ENCODE assay signal across 23 cellular contexts in the genomic region with DNA sequence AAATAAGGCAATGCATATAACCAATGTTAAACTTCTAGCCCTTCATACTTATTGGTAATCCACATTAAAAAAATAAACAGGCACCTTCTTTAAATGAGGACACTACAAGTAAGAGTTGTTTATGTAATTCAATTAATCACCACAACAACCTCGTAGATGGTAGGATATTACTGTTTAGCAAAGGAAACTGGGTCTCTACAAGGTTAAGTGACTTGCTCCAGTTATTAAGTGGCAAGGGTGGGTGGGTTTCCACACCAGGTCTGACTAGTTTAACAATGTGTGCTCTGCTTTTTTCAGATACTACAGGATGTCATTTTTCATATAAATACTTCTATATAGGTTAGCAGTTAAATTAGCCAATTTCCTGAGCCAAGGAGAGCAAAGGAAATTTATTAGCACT.
A peak's percentile ranks its signal among the peaks of the same experiment; 100 is the strongest.
DNase-seq lines count a peak whose midpoint lies in the region; ATAC-seq, FAIRE-seq and TF ChIP-seq lines count a peak whose summit lies in the region.
"Had no signal": no experiment of that assay in that cellular context is flagged by ENCODE, and none has a peak within 500 bp of the region (broad histone marks: within the 10 kb centered on the region; RNA-seq: fewer than 3 reads in every experiment).

No MANE protein-coding gene starts in this region.

- CTCF ChIA-PET in endothelial cell of umbilical vein (lab: Charles Lee): no interaction called here

- no peaks in the 10 kb centered on the region for H4K20me1 ChIP-seq in endothelial cell of umbilical vein (replicated peaks; ENCODE audit: control insufficient read depth, extremely low read depth, insufficient read depth, low read length)

- H3K27me3 Mint-ChIP-seq in stimulated activated naive CD8-positive, alpha-beta T cell treated with anti-CD3 and anti-CD28 coated beads, Interleukin-15, amount 100 ng/mL, for 72 hours: no peaks in the 10 kb centered on the region
- H3K27me3 Mint-ChIP-seq: B cell; CD4-positive, CD25-positive, alpha-beta regulatory T cell; CD8-positive, alpha-beta memory T cell had no signal

- H3K4me3 ChIP-seq in endothelial cell of umbilical vein (replicated peaks in 1 of 3; ENCODE audit: insufficient read depth in 1 of 3, low read depth in 1 of 3, low read length in 3 of 3): no peak overlapping the region

- TF ChIP-seq CTCF in endothelial cell of umbilical vein (IDR thresholded peaks at IDR 0.05; ENCODE audit: extremely low read depth in 1 of 2, insufficient read depth in 1 of 2, low read depth in 1 of 2, low read length in 2 of 2): no peak

- H3K9me3 ChIP-seq in endothelial cell of umbilical vein (replicated peaks; ENCODE audit: control insufficient read depth, insufficient read depth, low read length): no peaks in the 10 kb centered on the region

- peak; percentile 20 for ATAC-seq in stimulated activated naive CD8-positive, alpha-beta T cell treated with anti-CD3 and anti-CD28 coated beads, Interleukin-15, amount 100 ng/mL, for 72 hours
- no peak for ATAC-seq in stimulated activated naive CD8-positive, alpha-beta T cell treated with anti-CD3 and anti-CD28 coated beads, Interleukin-15, Interleukin-2, amounts not matched to agents 100 U/mL and 50 U/mL, for 24 hours
- peak; percentile 66 for ATAC-seq in HG02973 (IDR thresholded peaks at IDR 0.05; ENCODE audit: unreplicated experiment)

- H3K27ac Mint-ChIP-seq in stimulated activated naive CD8-positive, alpha-beta T cell treated with anti-CD3 and anti-CD28 coated beads, Interleukin-15, amount 100 ng/mL, for 72 hours: no peak overlapping the region
- H3K27ac Mint-ChIP-seq: B cell; CD4-positive, CD25-positive, alpha-beta regulatory T cell; H9 had no signal

- no peaks in the 10 kb centered on the region for H3K79me2 ChIP-seq in endothelial cell of umbilical vein (ENCODE audit: control insufficient read depth, insufficient read depth, low read length)

- no peak for FAIRE-seq in endothelial cell of umbilical vein (lab: Jason Lieb, UNC)
- FAIRE-seq: G401.6, H1 had no signal

- no TSS peak for BruUV-seq in endothelial cell of umbilical vein (replicated peaks; lab: Mats Ljungman, UMichigan)

- intact Hi-C loops in endothelial cell of umbilical vein (cut with micrococcal nuclease): no loop called here

- H2AFZ ChIP-seq in endothelial cell of umbilical vein (ENCODE audit: low read depth, low read length): no peak overlapping the region

- no peaks in the 10 kb centered on the region for H3K9me3 Mint-ChIP-seq in stimulated activated naive CD8-positive, alpha-beta T cell treated with anti-CD3 and anti-CD28 coated beads, Interleukin-15, amount 100 ng/mL, for 72 hours
- H3K9me3 Mint-ChIP-seq: CD4-positive, CD25-positive, alpha-beta regulatory T cell; CD8-positive, alpha-beta memory T cell; H9 had no signal

- H3K27ac ChIP-seq in endothelial cell of umbilical vein (ENCODE audit: insufficient read depth, low read depth, low read length): no peak overlapping the region
- H3K27ac ChIP-seq: HL-60 had no signal

- no peaks in the 10 kb centered on the region for H3K4me1 Mint-ChIP-seq in stimulated activated naive CD8-positive, alpha-beta T cell treated with anti-CD3 and anti-CD28 coated beads, Interleukin-15, amount 100 ng/mL, for 72 hours
- H3K4me1 Mint-ChIP-seq: B cell, H9 had no signal

- no peaks in the 10 kb centered on the region for H3K9me1 ChIP-seq in endothelial cell of umbilical vein (replicated peaks; ENCODE audit: control insufficient read depth, extremely low read depth, insufficient read depth, low read length)

- dilution Hi-C loops in endothelial cell of umbilical vein (cut with MboI; ENCODE audit: extremely low pct_ligation_motif_present, low sequenced_read_pairs): no loop called here

- no peak overlapping the region for H3K4me3 Mint-ChIP-seq in stimulated activated naive CD8-positive, alpha-beta T cell treated with anti-CD3 and anti-CD28 coated beads, Interleukin-15, amount 100 ng/mL, for 72 hours
- H3K4me3 Mint-ChIP-seq: B cell; CD4-positive, CD25-positive, alpha-beta regulatory T cell; CD8-positive, alpha-beta memory T cell; H9 had no signal

- no peaks in the 10 kb centered on the region for H3K36me3 ChIP-seq in endothelial cell of umbilical vein (ENCODE audit: control insufficient read depth in 2 of 2, extremely low read depth in 1 of 2, insufficient read depth in 2 of 2, low read length in 2 of 2)

- H3K27me3 ChIP-seq in endothelial cell of umbilical vein (ENCODE audit: control insufficient read depth in 2 of 2, insufficient read depth in 2 of 2, low read length in 2 of 2): no peaks in the 10 kb centered on the region

- no peak for DNase-seq in stimulated activated naive CD8-positive, alpha-beta T cell treated with anti-CD3 and anti-CD28 coated beads, Interleukin-15, amount 100 ng/mL, for 72 hours
- no peak for DNase-seq in stimulated activated naive CD8-positive, alpha-beta T cell treated with anti-CD3 and anti-CD28 coated beads, Interleukin-15, Interleukin-2, amounts not matched to agents 100 U/mL and 50 U/mL, for 24 hours
- DNase-seq in endothelial cell of umbilical vein (ENCODE audit: low read depth, low spot score) (peak; percentile 12), NOMO-1 (lab: John Stamatoyannopoulos, UW; ENCODE audit: unreplicated experiment in 2 of 2) (no peak), NCI-H1930 (lab: John Stamatoyannopoulos, UW) (no peak), G401 (ENCODE audit: low spot score) (no peak)
- DNase-seq: 8988T; C1 segment of cervical spinal cord; CD4-positive, CD25-positive, alpha-beta regulatory T cell; CD8-positive, alpha-beta memory T cell; COR-L47; DMS 273 treated with DMSO at 0.1 percent for 48 hours; DMS53; DND-41; EL; H9; IMR-90; KBM-7 had no signal

- peaks cover 4% of the 10 kb centered on the region for H3K4me1 ChIP-seq in endothelial cell of umbilical vein (ENCODE audit: control insufficient read depth, extremely low read depth, insufficient read depth, low read length)

- H3K4me2 ChIP-seq in endothelial cell of umbilical vein (ENCODE audit: insufficient read depth, low read length): no peak overlapping the region

- no peak overlapping the region for H3K9ac ChIP-seq in endothelial cell of umbilical vein (replicated peaks; ENCODE audit: extremely low read depth, insufficient read depth, low read length)

- in situ Hi-C loops in G401 (cut with HindIII; ENCODE audit: low sequenced_read_pairs): no loop called here

- TF ChIP-seq POLR2A in endothelial cell of umbilical vein (IDR thresholded peaks at IDR 0.05; ENCODE audit: low read depth, low read length): no peak

- POLR2A ChIA-PET in endothelial cell of umbilical vein (lab: Charles Lee): no interaction called here

TF ChIP-seq in endothelial cell of umbilical vein, 7 proteins besides CTCF, POLR2A, EP300 and RAD21:
- TF ChIP-seq EZH2 (IDR thresholded peaks at IDR 0.05; ENCODE audit: borderline replicate concordance, low read depth, low read length, severe bottlenecking): no peak
TF ChIP-seq in endothelial cell of umbilical vein: peak in this region for 0.
